2 cellular contexts compared by ENCODE assay signal in the genomic region with DNA sequence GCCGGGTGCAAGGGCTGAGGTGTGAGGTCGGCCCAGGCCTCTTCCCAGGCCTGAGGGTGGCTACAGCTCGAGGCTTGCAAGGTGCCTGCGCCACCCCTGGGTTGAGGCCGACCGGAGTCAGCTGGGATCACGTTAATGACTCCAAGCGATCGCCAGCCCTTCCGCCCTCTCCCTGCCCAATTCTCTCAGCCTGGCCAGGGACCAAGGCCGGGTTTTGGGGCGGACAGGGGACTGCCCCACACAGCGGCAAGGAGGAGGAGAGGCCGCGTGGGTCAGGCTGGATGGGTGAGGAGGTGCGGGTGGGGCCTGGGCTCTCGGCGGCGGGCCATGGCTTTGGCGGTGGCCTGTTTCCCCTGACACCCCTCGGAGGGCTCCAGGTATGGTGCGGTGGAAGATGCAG.
A peak's percentile ranks its signal among the peaks of the same experiment; 100 is the strongest.
TF ChIP-seq lines count a peak whose summit lies in the region.

No MANE protein-coding gene starts in this region.

TF ChIP-seq in K562, 482 proteins besides CTCF, POLR2A, EP300 and RAD21:
- TF ChIP-seq KLF13 (tag; IDR thresholded peaks at IDR 0.05; ENCODE audit: borderline replicate concordance, low read depth) (no peak), POLR2G (IDR thresholded peaks at IDR 0.05; ENCODE audit: low read depth, low read length) (peak; percentile 14; the same call in 1 of the 2 replicates), TBP (optimal IDR thresholded peaks at IDR 0.05; ENCODE audit: low read depth, low read length) (no peak)
- TF ChIP-seq, protein P1, sequence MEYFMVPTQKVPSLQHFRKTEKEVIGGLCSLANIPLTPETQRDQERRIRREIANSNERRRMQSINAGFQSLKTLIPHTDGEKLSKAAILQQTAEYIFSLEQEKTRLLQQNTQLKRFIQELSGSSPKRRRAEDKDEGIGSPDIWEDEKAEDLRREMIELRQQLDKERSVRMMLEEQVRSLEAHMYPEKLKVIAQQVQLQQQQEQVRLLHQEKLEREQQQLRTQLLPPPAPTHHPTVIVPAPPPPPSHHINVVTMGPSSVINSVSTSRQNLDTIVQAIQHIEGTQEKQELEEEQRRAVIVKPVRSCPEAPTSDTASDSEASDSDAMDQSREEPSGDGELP (CRISPR knock-in tag; IDR thresholded peaks at IDR 0.05; ENCODE audit: borderline replicate concordance): peak; percentile 32; the same call in 1 of the 2 replicates

TF ChIP-seq in neural cell, 6 proteins besides CTCF, POLR2A, EP300 and RAD21:
- peak; percentile 11 for TF ChIP-seq POLR2AphosphoS5 (IDR thresholded peaks at IDR 0.05)
- no peak for TF ChIP-seq EZH2 (IDR thresholded peaks at IDR 0.05; ENCODE audit: borderline replicate concordance, insufficient read depth, low read length, poor library complexity, severe bottlenecking)
- TF ChIP-seq MXI1 (conservative IDR thresholded peaks at IDR 0.05; ENCODE audit: poor library complexity, severe bottlenecking): no peak
- TF ChIP-seq TAF1 (IDR thresholded peaks at IDR 0.05; ENCODE audit: low read depth): no peak
- no peak for TF ChIP-seq SMC3 (conservative IDR thresholded peaks at IDR 0.05; ENCODE audit: poor library complexity)
- TF ChIP-seq, protein P2, sequence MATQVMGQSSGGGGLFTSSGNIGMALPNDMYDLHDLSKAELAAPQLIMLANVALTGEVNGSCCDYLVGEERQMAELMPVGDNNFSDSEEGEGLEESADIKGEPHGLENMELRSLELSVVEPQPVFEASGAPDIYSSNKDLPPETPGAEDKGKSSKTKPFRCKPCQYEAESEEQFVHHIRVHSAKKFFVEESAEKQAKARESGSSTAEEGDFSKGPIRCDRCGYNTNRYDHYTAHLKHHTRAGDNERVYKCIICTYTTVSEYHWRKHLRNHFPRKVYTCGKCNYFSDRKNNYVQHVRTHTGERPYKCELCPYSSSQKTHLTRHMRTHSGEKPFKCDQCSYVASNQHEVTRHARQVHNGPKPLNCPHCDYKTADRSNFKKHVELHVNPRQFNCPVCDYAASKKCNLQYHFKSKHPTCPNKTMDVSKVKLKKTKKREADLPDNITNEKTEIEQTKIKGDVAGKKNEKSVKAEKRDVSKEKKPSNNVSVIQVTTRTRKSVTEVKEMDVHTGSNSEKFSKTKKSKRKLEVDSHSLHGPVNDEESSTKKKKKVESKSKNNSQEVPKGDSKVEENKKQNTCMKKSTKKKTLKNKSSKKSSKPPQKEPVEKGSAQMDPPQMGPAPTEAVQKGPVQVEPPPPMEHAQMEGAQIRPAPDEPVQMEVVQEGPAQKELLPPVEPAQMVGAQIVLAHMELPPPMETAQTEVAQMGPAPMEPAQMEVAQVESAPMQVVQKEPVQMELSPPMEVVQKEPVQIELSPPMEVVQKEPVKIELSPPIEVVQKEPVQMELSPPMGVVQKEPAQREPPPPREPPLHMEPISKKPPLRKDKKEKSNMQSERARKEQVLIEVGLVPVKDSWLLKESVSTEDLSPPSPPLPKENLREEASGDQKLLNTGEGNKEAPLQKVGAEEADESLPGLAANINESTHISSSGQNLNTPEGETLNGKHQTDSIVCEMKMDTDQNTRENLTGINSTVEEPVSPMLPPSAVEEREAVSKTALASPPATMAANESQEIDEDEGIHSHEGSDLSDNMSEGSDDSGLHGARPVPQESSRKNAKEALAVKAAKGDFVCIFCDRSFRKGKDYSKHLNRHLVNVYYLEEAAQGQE (IDR thresholded peaks at IDR 0.05; ENCODE audit: borderline replicate concordance): no peak
TF ChIP-seq in neural cell: peak in this region for 1.
